ENCODE assay signal across 8 cellular contexts in the genomic region with DNA sequence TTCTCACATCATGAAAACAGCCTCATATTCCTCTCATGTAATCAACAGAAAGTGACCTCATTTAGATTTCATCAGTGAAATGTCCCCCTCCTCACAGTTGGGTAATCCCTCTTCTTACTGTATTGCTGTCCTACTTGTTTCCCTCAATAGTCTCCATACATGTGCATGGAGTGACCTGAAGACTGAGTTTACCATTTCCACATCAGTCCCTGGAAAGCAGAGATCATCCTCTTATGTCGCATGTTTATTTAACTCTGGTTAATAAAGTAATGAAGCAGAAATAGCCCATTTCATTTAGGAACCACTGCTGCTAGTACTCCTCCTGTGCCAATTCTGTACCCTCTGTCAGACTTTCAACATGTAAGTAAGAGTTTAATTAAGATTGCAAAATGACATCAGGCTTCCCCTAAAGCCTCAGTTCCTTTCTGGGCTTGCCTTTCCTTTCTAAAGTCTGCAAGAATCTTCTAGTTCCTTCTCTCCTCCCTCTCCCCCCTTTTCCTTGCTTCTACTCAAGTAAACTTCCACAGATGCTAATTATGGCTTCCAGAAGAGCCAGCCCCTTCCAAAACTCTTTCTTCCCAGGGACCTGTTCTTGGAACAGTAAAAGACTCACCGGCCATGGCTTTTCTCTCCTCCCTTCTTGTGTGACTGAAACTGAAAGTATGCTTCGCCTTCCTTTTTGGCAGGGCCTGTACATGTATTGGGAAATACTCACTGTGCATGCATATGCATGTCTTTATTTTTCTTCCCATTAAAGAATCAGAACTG. TPM values are rescaled to one million over a fixed set of nuclear protein-coding genes. Genes with fewer than 3 reads are reported as not detected.
A peak's percentile ranks its signal among the peaks of the same experiment; 100 is the strongest.
DNase-seq lines count a peak whose midpoint lies in the region; ATAC-seq and TF ChIP-seq lines count a peak whose summit lies in the region.
"Not testable (repeated sequence)": the region's sequence is repeated elsewhere in the genome, so short reads cannot be mapped to it uniquely, and the experiment has no call there.

A gene (minus strand): TSS at position 651 of the 768 bp plus-strand sequence. CDS start 31 bp downstream, at position 620.

- not testable (repeated sequence) for TF ChIP-seq CTCF in Peyer's patch (IDR thresholded peaks at IDR 0.05); esophagus squamous epithelium (IDR thresholded peaks at IDR 0.05); stomach (IDR thresholded peaks at IDR 0.05)

- not testable (repeated sequence) for H3K27me3 ChIP-seq in Peyer's patch; esophagus squamous epithelium; mucosa of rectum (ENCODE audit: control insufficient read depth in 2 of 2, insufficient read depth in 2 of 2, low read length in 2 of 2); stomach

- not testable (repeated sequence) for H3K27me3 Mint-ChIP-seq in activated naive CD4-positive, alpha-beta T cell treated with anti-CD3 and anti-CD28 coated beads, Interleukin-2, amount 10 ng/mL, durations not matched to agents 7 days and 5 days

- H3K36me3 Mint-ChIP-seq in activated naive CD4-positive, alpha-beta T cell treated with anti-CD3 and anti-CD28 coated beads, Interleukin-2, amount 10 ng/mL, durations not matched to agents 7 days and 5 days: peaks cover 65% of the 10 kb centered on the region

- peak within 1 kb of the TSS; percentile 84 for H3K4me3 Mint-ChIP-seq in activated naive CD4-positive, alpha-beta T cell treated with anti-CD3 and anti-CD28 coated beads, Interleukin-2, amount 10 ng/mL, durations not matched to agents 7 days and 5 days

- not testable (repeated sequence) for H3K9me3 ChIP-seq in Peyer's patch; esophagus squamous epithelium; mucosa of rectum (ENCODE audit: control insufficient read depth in 2 of 2, low read length in 2 of 2); stomach

- intact Hi-C loops in esophagus squamous epithelium (cut with DNase I); stomach (cut with DNase I; ENCODE audit: low total_unique reads): not testable (repeated sequence)

- CTCF ChIA-PET in activated naive CD4-positive, alpha-beta T cell treated with anti-CD3 and anti-CD28 coated beads, Interleukin-2, amount 10 ng/mL, durations not matched to agents 7 days and 5 days (lab: Charles Lee): not testable (repeated sequence)

- H3K9me3 Mint-ChIP-seq in activated naive CD4-positive, alpha-beta T cell treated with anti-CD3 and anti-CD28 coated beads, Interleukin-2, amount 10 ng/mL, durations not matched to agents 7 days and 5 days: not testable (repeated sequence)

- H3K4me3 ChIP-seq in Peyer's patch: peak within 1 kb of the TSS; percentile 37 to 54 (median 44)
- H3K4me3 ChIP-seq in esophagus squamous epithelium: peak within 1 kb of the TSS; percentile 27 to 63 (median 46)
- H3K4me3 ChIP-seq in mucosa of rectum (ENCODE audit: low read length in 2 of 2): peak within 1 kb of the TSS; percentile 56 to 73
- H3K4me3 ChIP-seq in stomach: peak within 1 kb of the TSS; percentile 30 to 44 (median 39)

- WGBS in esophagus squamous epithelium, 2 donors: 3 to 7% methylated on average over 3 of the region's 3 CpGs
- WGBS in stomach, 5 donors: 18 to 23% (median 19%) methylated on average over 3 of the region's 3 CpGs

- H3K27ac Mint-ChIP-seq in activated naive CD4-positive, alpha-beta T cell treated with anti-CD3 and anti-CD28 coated beads, Interleukin-2, amount 10 ng/mL, durations not matched to agents 7 days and 5 days: peak within 1 kb of the TSS; percentile 89

- ATAC-seq in GM21390 (IDR thresholded peaks at IDR 0.05; ENCODE audit: unreplicated experiment) (peak; percentile 96), HG03196 (IDR thresholded peaks at IDR 0.05; ENCODE audit: unreplicated experiment) (peak; percentile 92)

- TF ChIP-seq EP300 in stomach (IDR thresholded peaks at IDR 0.05): not testable (repeated sequence)

- DNase-seq in GDM1 (lab: John Stamatoyannopoulos, UW) (peak; percentile 11), Peyer's patch (peak in 2 of 3 donors; percentile 57 to 78), stomach (peak; percentile 55)
- DNase-seq in activated naive CD4-positive, alpha-beta T cell treated with anti-CD3 and anti-CD28 coated beads, Interleukin-2, amount 10 ng/mL, durations not matched to agents 7 days and 5 days: peak; percentile 52
- DNase-seq in esophagus squamous epithelium (lab: John Stamatoyannopoulos, UW): not testable (repeated sequence)

- peak within 1 kb of the TSS; percentile 50 to 51 for H3K9ac ChIP-seq in mucosa of rectum (ENCODE audit: low read depth in 1 of 2, low read length in 2 of 2)

- peaks cover 44% of the 10 kb centered on the region for H3K4me1 Mint-ChIP-seq in activated naive CD4-positive, alpha-beta T cell treated with anti-CD3 and anti-CD28 coated beads, Interleukin-2, amount 10 ng/mL, durations not matched to agents 7 days and 5 days

- H3K4me1 ChIP-seq in Peyer's patch (peaks cover 0 to 11% (median 0%) of the 10 kb centered on the region in 4 donors), esophagus squamous epithelium (peaks cover 0 to 37% (median 13%) of the 10 kb centered on the region in 3 donors), stomach (peaks cover 0 to 42% (median 17%) of the 10 kb centered on the region in 4 donors)
- H3K4me1 ChIP-seq in mucosa of rectum (ENCODE audit: control insufficient read depth in 2 of 2, insufficient read depth in 2 of 2, low read length in 2 of 2): not testable (repeated sequence)

- H3K36me3 ChIP-seq in Peyer's patch (peaks cover 0 to 16% (median 0%) of the 10 kb centered on the region in 3 donors), esophagus squamous epithelium (peaks cover 0 to 16% (median 8%) of the 10 kb centered on the region in 3 donors), mucosa of rectum (ENCODE audit: control insufficient read depth in 2 of 2, insufficient read depth in 2 of 2, low read length in 2 of 2) (peaks cover 13% of the 10 kb centered on the region in 2 donors), stomach (peaks cover 0 to 17% (median 16%) of the 10 kb centered on the region in 4 donors)

- H3K27ac ChIP-seq in Peyer's patch: peak within 1 kb of the TSS; percentile 63 to 83 (median 78)
- H3K27ac ChIP-seq in esophagus squamous epithelium: peak within 1 kb of the TSS; percentile 61 to 87 (median 76)
- peak within 1 kb of the TSS; percentile 53 to 66 for H3K27ac ChIP-seq in mucosa of rectum (ENCODE audit: low read depth in 2 of 2, low read length in 2 of 2)
- H3K27ac ChIP-seq in stomach: peak within 1 kb of the TSS; percentile 52 to 87 (median 79)

- TF ChIP-seq POLR2A in Peyer's patch (IDR thresholded peaks at IDR 0.05): peak; percentile 45 to 73
- TF ChIP-seq POLR2A in esophagus squamous epithelium (IDR thresholded peaks at IDR 0.05): peak in 2 of 4 donors; percentile 24 to 66
- not testable (repeated sequence) for TF ChIP-seq POLR2A in stomach (IDR thresholded peaks at IDR 0.05)

RNA-seq across cellular contexts. Expression of the gene that starts here (rescaled TPM):
- total RNA-seq in Peyer's patch (100 to 1,000 TPM in 1 of 4 donors, 10 to 100 TPM in 3; 42.0 to 146 (median 93.6) TPM), esophagus squamous epithelium (10 to 100 TPM; 15.8 to 58.9 (median 20.5) TPM), stomach (10 to 100 TPM in 1 of 5 donors, 1 to 10 TPM in 4; 2.3 to 71.0 (median 7.1) TPM)
- polyA plus RNA-seq in stomach: 10 to 100 TPM; 19.9 to 26.6 (median 21.2) TPM
